Comparison of ENCODE assay signal across 26 cellular contexts in genomic region chr11:117835576-117835975, GRCh38. TPM values are rescaled to one million over a fixed set of nuclear protein-coding genes. Genes with fewer than 3 reads are reported as not detected.
DNase-seq lines count a peak whose midpoint lies in the region; ATAC-seq and TF ChIP-seq lines count a peak whose summit lies in the region.
"Had no signal": no experiment of that assay in that cellular context is flagged by ENCODE, and none has a peak within 500 bp of the region (broad histone marks: within the 10 kb centered on the region; RNA-seq: fewer than 3 reads in every experiment).

No MANE protein-coding gene starts in this region.

- H3K36me3 ChIP-seq in BLaER1 (no peaks in the 10 kb centered on the region), transverse colon (no peaks in the 10 kb centered on the region)
- H3K36me3 ChIP-seq: MG63, SJSA1 had no signal

- H2BK15ac ChIP-seq in H9 (ENCODE audit: low read depth, low read length): no peak overlapping the region

- no peak overlapping the region for H2BK12ac ChIP-seq in H9 (ENCODE audit: insufficient read length, low read depth, low read length)

- intact Hi-C loops in transverse colon (cut with DNase I; ENCODE audit: low total_unique reads): no loop called here

- H3K4me3 ChIP-seq in BLaER1: no peak overlapping the region
- H3K4me3 ChIP-seq in transverse colon: no peak overlapping the region
- H3K4me3 ChIP-seq: GM12878, MG63, SJSA1 had no signal

- no peak overlapping the region for H2BK120ac ChIP-seq in H9 (ENCODE audit: low read depth, low read length, poor library complexity, severe bottlenecking)

- ATAC-seq in activated CD8-positive, alpha-beta memory T cell treated with anti-CD3 and anti-CD28 coated beads, Interleukin-2, amount 10 ng/mL, durations not matched to agents 7 days and 5 days: no peak
- ATAC-seq: GM12878 had no signal

- CTCF ChIA-PET in activated CD8-positive, alpha-beta memory T cell treated with anti-CD3 and anti-CD28 coated beads, Interleukin-2, amount 10 ng/mL, durations not matched to agents 7 days and 5 days (lab: Charles Lee): interaction anchor here (1.6 to 18.2 kb wide), 4 partner anchors 18 to 218 kb away, joined by 7 to 302 read pairs (median 14); no protein-coding TSS in a partner anchor

- H3K56ac ChIP-seq in H9 (ENCODE audit: insufficient read length, low read depth, low read length): no peak overlapping the region

- H4K91ac ChIP-seq in H9 (ENCODE audit: insufficient read length, low read depth, low read length): no peak overlapping the region

- H4K5ac ChIP-seq in H9 (ENCODE audit: insufficient read length, low read depth, low read length): no peak overlapping the region

- H3K14ac ChIP-seq in H9 (ENCODE audit: insufficient read depth, low read length): no peak overlapping the region

- H2BK5ac ChIP-seq in H9 (ENCODE audit: insufficient read length, low read length): no peak overlapping the region

- no peak overlapping the region for H2AFZ ChIP-seq in H9 (ENCODE audit: low read length)

- no peak overlapping the region for H3K4me3 Mint-ChIP-seq in activated CD8-positive, alpha-beta memory T cell treated with anti-CD3 and anti-CD28 coated beads, Interleukin-2, amount 10 ng/mL, durations not matched to agents 7 days and 5 days
- no peak overlapping the region for H3K4me3 Mint-ChIP-seq in H9
- no peak overlapping the region for H3K4me3 Mint-ChIP-seq in osteocyte (ENCODE audit: unreplicated experiment)
- H3K4me3 Mint-ChIP-seq: CD4-positive, alpha-beta memory T cell had no signal

- WGBS in H9 (ENCODE audit: extremely low coverage, insufficient read length, low lambda C conversion rate): no CpG with 5 or more reads among the region's 8 CpGs
- 80 to 93% methylated on average over 3 to 8 of the region's 8 CpGs for WGBS in transverse colon (ENCODE audit: low coverage in 1 of 2), 2 donors

- peaks cover 32% of the 10 kb centered on the region for H3K4me1 Mint-ChIP-seq in activated CD8-positive, alpha-beta memory T cell treated with anti-CD3 and anti-CD28 coated beads, Interleukin-2, amount 10 ng/mL, durations not matched to agents 7 days and 5 days
- peaks cover 29 to 32% of the 10 kb centered on the region in 2 experiments for H3K4me1 Mint-ChIP-seq in H9
- no peaks in the 10 kb centered on the region for H3K4me1 Mint-ChIP-seq in osteocyte (ENCODE audit: unreplicated experiment)

- DNase-seq in activated CD8-positive, alpha-beta memory T cell treated with anti-CD3 and anti-CD28 coated beads for 24 hours: peak; percentile 51
- DNase-seq in activated CD8-positive, alpha-beta memory T cell treated with anti-CD3 and anti-CD28 coated beads, Interleukin-2, amount 10 ng/mL, durations not matched to agents 7 days and 5 days: no peak
- DNase-seq in H9 (peak; percentile 12), osteocyte (ENCODE audit: extremely low spot score, unreplicated experiment) (peak; percentile 19), transverse colon (no peak), mucosa of gallbladder (ENCODE audit: low spot score) (no peak), DMS79 treated with DMSO at 0.1 percent for 48 hours (lab: John Stamatoyannopoulos, UW) (no peak)
- DNase-seq: CD4-positive, alpha-beta memory T cell; COR-L47; DMS53; EL; GDM1; GOT3; HCEC 1CT; IMR-90; KG1; MG63; NCI-H1105 treated with DMSO at 0.1 percent for 48 hours; NCI-H2029; NCI-H446; NCI-H524 treated with DMSO at 0.1 percent for 48 hours; RPMI8226 had no signal

- H3K4me2 ChIP-seq in BLaER1: peak overlapping the region; percentile 92
- H3K4me2 ChIP-seq in H9 (ENCODE audit: insufficient read depth, insufficient read length, low read length): no peak overlapping the region

- H3K36me3 Mint-ChIP-seq in activated CD8-positive, alpha-beta memory T cell treated with anti-CD3 and anti-CD28 coated beads, Interleukin-2, amount 10 ng/mL, durations not matched to agents 7 days and 5 days: peaks cover 1% of the 10 kb centered on the region
- H3K36me3 Mint-ChIP-seq in H9 (ENCODE audit: insufficient read depth in 1 of 3, low read depth in 3 of 3) (peaks cover 0 to 10% (median 0%) of the 10 kb centered on the region in 3 experiments; a peak in 2 of 7 replicates), osteocyte (ENCODE audit: unreplicated experiment) (no peaks in the 10 kb centered on the region)
- H3K36me3 Mint-ChIP-seq: CD4-positive, alpha-beta memory T cell had no signal

- TF ChIP-seq POLR2A in transverse colon (IDR thresholded peaks at IDR 0.05): no peak

- H3K27me3 ChIP-seq in BLaER1 (no peaks in the 10 kb centered on the region), H9 (ENCODE audit: insufficient read depth, low read length) (no peaks in the 10 kb centered on the region), transverse colon (no peaks in the 10 kb centered on the region)
- H3K27me3 ChIP-seq: MG63, SJSA1 had no signal

- in situ Hi-C loops in transverse colon (cut with MboI; ENCODE audit: low pct_ligation_motif_present in 1 of 4, low pct_unique_long_range_greater_than_20kb in 1 of 4, low sequenced_read_pairs in 3 of 4): no loop called here

- H3K9me3 Mint-ChIP-seq in activated CD8-positive, alpha-beta memory T cell treated with anti-CD3 and anti-CD28 coated beads, Interleukin-2, amount 10 ng/mL, durations not matched to agents 7 days and 5 days (ENCODE audit: low read depth): no peaks in the 10 kb centered on the region
- H3K9me3 Mint-ChIP-seq in H9: no peaks in the 10 kb centered on the region
- no peaks in the 10 kb centered on the region for H3K9me3 Mint-ChIP-seq in osteocyte (ENCODE audit: unreplicated experiment)

- no peak overlapping the region for H2AK5ac ChIP-seq in H9 (ENCODE audit: insufficient read length, low read length)

- H3K9me3 ChIP-seq in BLaER1 (no peaks in the 10 kb centered on the region), H9 (ENCODE audit: control insufficient read depth, low read depth, low read length) (no peaks in the 10 kb centered on the region), transverse colon (no peaks in the 10 kb centered on the region)
- H3K9me3 ChIP-seq: MG63, SJSA1 had no signal

- no peak overlapping the region for H3K27ac Mint-ChIP-seq in activated CD8-positive, alpha-beta memory T cell treated with anti-CD3 and anti-CD28 coated beads, Interleukin-2, amount 10 ng/mL, durations not matched to agents 7 days and 5 days
- H3K27ac Mint-ChIP-seq in H9: no peak overlapping the region
- H3K27ac Mint-ChIP-seq in osteocyte (ENCODE audit: unreplicated experiment): no peak overlapping the region

- H3K4me1 ChIP-seq in BLaER1 (peaks cover 89% of the 10 kb centered on the region), H9 (ENCODE audit: insufficient read depth, low read length) (no peaks in the 10 kb centered on the region), transverse colon (peaks cover 0 to 20% (median 3%) of the 10 kb centered on the region in 4 donors)
- H3K4me1 ChIP-seq: SJSA1 had no signal

- no peak overlapping the region for H3K18ac ChIP-seq in H9 (ENCODE audit: insufficient read length, low read depth, low read length)

- H3K79me1 ChIP-seq in H9 (ENCODE audit: insufficient read depth, low read depth, low read length, poor library complexity, severe bottlenecking): no peaks in the 10 kb centered on the region

- H3T11ph ChIP-seq in H9 (ENCODE audit: low read length): no peak overlapping the region

- H3K23me2 ChIP-seq in H9 (ENCODE audit: insufficient read length, low read depth, low read length, poor library complexity, severe bottlenecking): no peaks in the 10 kb centered on the region

- H3K9ac ChIP-seq in BLaER1 (no peak overlapping the region), H9 (ENCODE audit: extremely low read depth, insufficient read length, low read length) (no peak overlapping the region)

- no peak overlapping the region for H3K23ac ChIP-seq in H9 (ENCODE audit: insufficient read length, low read depth, low read length)

- TF ChIP-seq EP300 in transverse colon (IDR thresholded peaks at IDR 0.05; ENCODE audit: low read depth): no peak

- peaks cover 11% of the 10 kb centered on the region for H3K27me3 Mint-ChIP-seq in activated CD8-positive, alpha-beta memory T cell treated with anti-CD3 and anti-CD28 coated beads, Interleukin-2, amount 10 ng/mL, durations not matched to agents 7 days and 5 days
- H3K27me3 Mint-ChIP-seq in H9 (ENCODE audit: low read depth) (peaks cover 3% of the 10 kb centered on the region), osteocyte (ENCODE audit: unreplicated experiment) (peaks cover 26% of the 10 kb centered on the region)

- no peaks in the 10 kb centered on the region for H4K20me1 ChIP-seq in BLaER1
- peaks cover 2% of the 10 kb centered on the region for H4K20me1 ChIP-seq in H9 (ENCODE audit: control insufficient read depth, insufficient read depth, insufficient read length)

- TF ChIP-seq CTCF in H9 (conservative IDR thresholded peaks at IDR 0.05) (no peak), osteocyte (IDR thresholded peaks at IDR 0.05) (no peak), transverse colon (IDR thresholded peaks at IDR 0.05) (no peak)

- no peaks in the 10 kb centered on the region for H3K79me2 ChIP-seq in H9 (ENCODE audit: insufficient read depth, low read length)

- H3K4ac ChIP-seq in H9 (ENCODE audit: low read depth, low read length): no peak overlapping the region

- no peak overlapping the region for H2BK20ac ChIP-seq in H9 (ENCODE audit: low read depth, low read length, poor library complexity, severe bottlenecking)

- H4K8ac ChIP-seq in H9 (replicated peaks; ENCODE audit: insufficient read length, low read depth, low read length): no peak overlapping the region

- H3K27ac ChIP-seq in BLaER1 (no peak overlapping the region), H9 (ENCODE audit: insufficient read length, low read depth, low read length) (no peak overlapping the region), transverse colon (no peak overlapping the region)
- H3K27ac ChIP-seq: SJSA1 had no signal

RNA-seq across cellular contexts. Expression of gene FXYD2, which starts 11.0 kb away (rescaled TPM):
- total RNA-seq in activated CD8-positive, alpha-beta memory T cell treated with anti-CD3 and anti-CD28 coated beads, Interleukin-2, amount 10 ng/mL, durations not matched to agents 7 days and 5 days: 10 to 100 TPM; 13.1 to 19.0 TPM
- 0.70 and 0.79 TPM in 2 replicates for total RNA-seq in H9 (2021)
- 0.91 TPM in 1 of 2 replicates, not detected in the other for total RNA-seq in osteocyte
- 1 to 10 TPM in 2 of 4 donors, under 1 TPM in 1, not detected in 1; 0.64 to 1.2 (median 1.1) TPM for total RNA-seq in transverse colon
- total RNA-seq in mucosa of gallbladder: 1,539 TPM
- total RNA-seq: A172, IMR-90, SJSA1 had no signal

RNA-seq across cellular contexts. Expression of gene DSCAML1, which starts 38.6 kb away (rescaled TPM):
- 1 to 10 TPM in 1 of 2 experiments, under 1 TPM in 1; 0.42 to 1.4 TPM for total RNA-seq in activated CD8-positive, alpha-beta memory T cell treated with anti-CD3 and anti-CD28 coated beads, Interleukin-2, amount 10 ng/mL, durations not matched to agents 7 days and 5 days
- 0.15 and 0.42 TPM in 2 replicates for total RNA-seq in H9 (2021)
- total RNA-seq in osteocyte: not detected in 2 replicates
- 1 to 10 TPM; 2.9 to 5.8 (median 3.3) TPM for total RNA-seq in transverse colon
- 8.0 TPM for total RNA-seq in mucosa of gallbladder
- total RNA-seq: A172, IMR-90 had no signal

RNA-seq across cellular contexts. Expression of gene FXYD6, which starts 40.9 kb away (rescaled TPM):
- total RNA-seq in activated CD8-positive, alpha-beta memory T cell treated with anti-CD3 and anti-CD28 coated beads, Interleukin-2, amount 10 ng/mL, durations not matched to agents 7 days and 5 days: under 1 TPM; 0.12 to 0.20 TPM
- total RNA-seq in H9 (2021) (16.3 and 18.3 TPM in 2 replicates), osteocyte (0.99 and 1.7 TPM in 2 replicates), transverse colon (10 to 100 TPM; 29.2 to 62.5 (median 46.0) TPM), mucosa of gallbladder (185 TPM)
- total RNA-seq: CD4-positive, alpha-beta memory T cell; IMR-90 had no signal

Comparison
In these comparisons a context has a peak if more than half of its experiments do, and no peak if none do; other contexts are left out.
1. DNase-seq: peak in activated CD8-positive, alpha-beta memory T cell treated with anti-CD3 and anti-CD28 coated beads for 24 hours (single experiment), H9 (single experiment) and osteocyte (single experiment); none in activated CD8-positive, alpha-beta memory T cell treated with anti-CD3 and anti-CD28 coated beads, Interleukin-2, amount 10 ng/mL, durations not matched to agents 7 days and 5 days (single experiment), transverse colon (single experiment), mucosa of gallbladder (single experiment) and DMS79 treated with DMSO at 0.1 percent for 48 hours (single experiment).
2. RNA of gene FXYD2, which starts 11.0 kb away (total RNA-seq): 1,539 TPM in mucosa of gallbladder (single experiment); 13.1 to 19.0 TPM in activated CD8-positive, alpha-beta memory T cell treated with anti-CD3 and anti-CD28 coated beads, Interleukin-2, amount 10 ng/mL, durations not matched to agents 7 days and 5 days, 0.64 to 1.2 TPM in transverse colon, 0.70 to 0.79 TPM in H9 and 0.91 TPM in osteocyte; every median in the first group is over 10 times any median in the second.